ENCODE assay signal across 8 cellular contexts in the genomic region with DNA sequence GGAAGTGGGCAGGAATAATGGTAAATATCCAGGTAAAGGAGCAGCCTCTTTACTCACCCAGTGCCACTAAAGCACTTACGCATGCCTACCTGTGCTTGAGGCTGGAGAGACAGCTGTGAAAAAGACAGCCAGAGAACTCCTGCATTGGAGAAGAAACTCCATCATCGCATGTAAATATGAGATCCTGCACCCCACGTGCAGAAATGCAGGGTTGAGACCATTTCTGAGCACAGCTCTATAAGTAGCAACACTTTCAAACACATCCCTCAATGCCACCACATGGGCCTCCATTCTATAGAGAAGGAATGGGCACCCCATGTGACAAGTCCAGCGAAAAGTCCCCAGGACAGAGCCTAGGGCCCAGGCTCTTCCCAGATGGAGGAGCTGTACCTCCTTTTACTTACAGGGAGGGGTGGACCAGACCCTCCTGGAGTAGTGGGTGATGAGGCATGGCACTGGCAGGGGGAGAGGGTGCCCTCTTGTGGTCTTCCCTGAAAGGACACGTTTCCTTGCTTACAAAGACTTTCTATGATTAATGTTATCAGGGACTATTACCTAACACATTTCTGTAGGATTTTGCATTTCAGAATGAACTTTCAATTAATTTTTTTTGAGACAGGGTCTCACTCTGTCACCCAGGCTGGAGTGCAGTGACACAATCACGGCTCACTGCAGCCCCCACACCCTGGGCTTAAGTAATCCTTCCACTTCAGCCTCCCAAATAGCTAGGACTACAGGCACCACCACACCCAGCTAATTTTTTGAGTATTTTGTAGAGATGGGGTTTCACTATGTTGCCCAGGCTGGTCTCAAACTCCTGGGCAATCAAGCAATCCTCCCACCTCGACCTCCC.
DNase-seq lines count a peak whose midpoint lies in the region; ATAC-seq and TF ChIP-seq lines count a peak whose summit lies in the region.

No MANE protein-coding gene starts in this region.

- TF ChIP-seq CTCF in RWPE2 (IDR thresholded peaks at IDR 0.05; ENCODE audit: poor library complexity, severe bottlenecking): peak; percentile 99

- H3K4me1 ChIP-seq in RWPE2 (ENCODE audit: insufficient read depth, poor library complexity, severe bottlenecking): peaks cover 11% of the 10 kb centered on the region

- DNase-seq in COLO829 (ENCODE audit: low spot score) (peak; percentile 79), HPDE6-E6E7 (ENCODE audit: extremely low spot score) (peak; percentile 66), RWPE2 (ENCODE audit: low spot score) (no peak), germinal center (ENCODE audit: low spot score) (peak; percentile 69), retina (peak; percentile 79)
- peak; percentile 20 for DNase-seq in activated T-helper 9 cell treated with anti-CD3 and anti-CD28 coated beads, Interleukin-2, amount 50 U/mL, for 16 hours (ENCODE audit: low read depth)

- no peaks in the 10 kb centered on the region for H3K9me3 ChIP-seq in RWPE2 (ENCODE audit: severe bottlenecking)

- ATAC-seq in RWPE2 (ENCODE audit: low read depth): peak; percentile 48; the same call in 2 of the 3 replicates
- no peak for ATAC-seq in HG03432 (IDR thresholded peaks at IDR 0.05; ENCODE audit: unreplicated experiment)
- no peak for ATAC-seq in GM19397 (IDR thresholded peaks at IDR 0.05; ENCODE audit: unreplicated experiment)

- no peak overlapping the region for H3K27ac ChIP-seq in RWPE2 (ENCODE audit: poor library complexity, severe bottlenecking)

- H3K27me3 ChIP-seq in RWPE2 (ENCODE audit: insufficient read depth, poor library complexity, severe bottlenecking): no peaks in the 10 kb centered on the region

- H3K36me3 ChIP-seq in RWPE2 (ENCODE audit: low read depth): no peaks in the 10 kb centered on the region

- no peak overlapping the region for H3K4me3 ChIP-seq in RWPE2 (ENCODE audit: severe bottlenecking)
